In the genomic region with DNA sequence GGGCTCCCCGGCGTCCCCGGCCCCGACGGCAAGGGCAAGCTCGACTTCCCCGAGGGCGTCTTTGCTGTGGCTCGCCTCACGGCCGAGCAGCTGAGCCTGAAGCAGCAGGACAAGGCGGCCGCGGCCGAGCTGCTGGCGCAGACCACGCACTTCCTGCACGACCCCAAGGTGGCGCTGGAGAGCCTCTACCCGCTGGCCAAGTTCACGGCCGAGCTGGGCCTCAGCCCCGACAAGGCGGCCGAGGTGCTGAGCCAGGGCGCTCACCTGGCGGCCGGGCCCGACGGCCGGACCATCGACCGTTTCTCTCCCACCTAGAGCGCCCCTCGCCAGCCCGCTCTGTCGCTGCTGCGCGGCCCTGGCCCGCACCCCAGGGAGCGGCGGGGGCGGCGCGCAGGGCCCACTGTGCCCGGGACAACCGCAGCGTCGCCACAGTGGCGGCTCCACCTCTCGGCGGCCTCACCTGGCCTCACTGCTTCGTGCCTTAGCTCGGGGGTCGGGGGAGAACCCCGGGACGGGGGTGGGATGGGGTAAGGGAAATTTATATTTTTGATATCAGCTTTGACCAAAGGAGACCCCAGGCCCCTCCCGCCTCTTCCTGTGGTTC, we compare ENCODE assay signal across 8 cellular contexts. TPM values are rescaled to one million over a fixed set of nuclear protein-coding genes. Genes with fewer than 3 reads are reported as not detected.
DNase-seq lines count a peak whose midpoint lies in the region; TF ChIP-seq lines count a peak whose summit lies in the region.

No MANE protein-coding gene starts in this region.

- peak; percentile 91 for TF ChIP-seq CTCF in CD14-positive monocyte (IDR thresholded peaks at IDR 0.05)
- peak; percentile 61 for TF ChIP-seq CTCF in fibroblast of villous mesenchyme (IDR thresholded peaks at IDR 0.05; ENCODE audit: insufficient read depth, low read depth, low read length)
- peak; percentile 53 for TF ChIP-seq CTCF in osteocyte (IDR thresholded peaks at IDR 0.05)

- H3K4me3 Mint-ChIP-seq in CD14-positive monocyte (peak overlapping the region; percentile 80 to 90), osteocyte (ENCODE audit: unreplicated experiment) (no peak overlapping the region)

- DNase-seq in CD14-positive monocyte (ENCODE audit: low spot score) (peak; percentile 81), KG1 (lab: John Stamatoyannopoulos, UW) (peak; percentile 15), activated T-helper 1 cell treated with Interleukin-2 at 50 U/mL for 16 hours (ENCODE audit: low read depth) (peak; percentile 46), fibroblast of villous mesenchyme (ENCODE audit: low read depth) (peak; percentile 72), osteocyte (ENCODE audit: extremely low spot score, unreplicated experiment) (no peak), ACHN (no peak), DMS 273 treated with DMSO at 0.1 percent for 48 hours (lab: John Stamatoyannopoulos, UW) (no peak), NCI-H2029 treated with DMSO at 0.1 percent for 48 hours (lab: John Stamatoyannopoulos, UW) (no peak)

- in situ Hi-C loops in ACHN (cut with HindIII; ENCODE audit: low pct_ligation_motif_present, low pct_unique_long_range_greater_than_20kb, low sequenced_read_pairs): no loop called here

- H3K9me3 Mint-ChIP-seq in CD14-positive monocyte (peaks cover 0 to 6% (median 0%) of the 10 kb centered on the region in 7 donors), osteocyte (ENCODE audit: unreplicated experiment) (no peaks in the 10 kb centered on the region)

- peaks cover 25 to 67% (median 34%) of the 10 kb centered on the region in 3 donors for H3K27me3 Mint-ChIP-seq in CD14-positive monocyte (ENCODE audit: low read depth in 3 of 3)
- no peaks in the 10 kb centered on the region for H3K27me3 Mint-ChIP-seq in osteocyte (ENCODE audit: unreplicated experiment)

- H3K4me1 Mint-ChIP-seq in CD14-positive monocyte (peaks cover 30% of the 10 kb centered on the region), osteocyte (ENCODE audit: unreplicated experiment) (peaks cover 32% of the 10 kb centered on the region)

- H3K36me3 Mint-ChIP-seq in CD14-positive monocyte: peaks cover 29 to 34% of the 10 kb centered on the region in 2 donors
- peaks cover 15% of the 10 kb centered on the region for H3K36me3 Mint-ChIP-seq in osteocyte (ENCODE audit: unreplicated experiment)

- peak overlapping the region in 1 of 7 donors; percentile 72 for H3K27ac Mint-ChIP-seq in CD14-positive monocyte
- H3K27ac Mint-ChIP-seq in osteocyte (ENCODE audit: unreplicated experiment): no peak overlapping the region

- intact Hi-C loops in CD14-positive monocyte (cut with micrococcal nuclease): loop anchor here (2.0 to 10.0 kb wide), 4 partner anchors 28 to 99 kb away; no protein-coding TSS in a partner anchor

- H3K4me3 ChIP-seq in fibroblast of villous mesenchyme (ENCODE audit: low read depth, low read length): peak overlapping the region; percentile 44

RNA-seq across cellular contexts. Expression of a gene that starts 3.7 kb away (rescaled TPM):
- polyA plus RNA-seq in CD14-positive monocyte: under 1 TPM; 0.13 to 0.30 TPM
- 81.6 and 102 TPM in 2 replicates for total RNA-seq in fibroblast of villous mesenchyme
- total RNA-seq in osteocyte: 3.3 and 3.7 TPM in 2 replicates

RNA-seq across cellular contexts. Expression of a gene that starts 16.8 kb away (rescaled TPM):
- polyA plus RNA-seq in CD14-positive monocyte: 10 to 100 TPM; 69.1 to 94.9 TPM
- 48.4 and 61.8 TPM in 2 replicates for total RNA-seq in fibroblast of villous mesenchyme
- total RNA-seq in osteocyte: 33.2 and 35.9 TPM in 2 replicates

RNA-seq across cellular contexts. Expression of a gene that starts 28.7 kb away (rescaled TPM):
- 1 to 10 TPM; 7.5 to 9.3 TPM for polyA plus RNA-seq in CD14-positive monocyte
- 45.1 and 58.7 TPM in 2 replicates for total RNA-seq in fibroblast of villous mesenchyme
- 57.3 and 59.0 TPM in 2 replicates for total RNA-seq in osteocyte

RNA-seq across cellular contexts. Expression of a gene that starts 33.5 kb away (rescaled TPM):
- polyA plus RNA-seq in CD14-positive monocyte: under 1 TPM; 0.11 to 0.29 TPM
- total RNA-seq in fibroblast of villous mesenchyme (0.43 TPM in 1 of 2 replicates, not detected in the other), osteocyte (3.7 and 3.8 TPM in 2 replicates)

Comparison
In these comparisons a context has a peak if more than half of its experiments do, and no peak if none do; other contexts are left out.
1. DNase-seq: peak in CD14-positive monocyte (single experiment), KG1 (single experiment), activated T-helper 1 cell treated with Interleukin-2 at 50 U/mL for 16 hours (single experiment) and fibroblast of villous mesenchyme (single experiment); none in osteocyte (single experiment), ACHN (single experiment), DMS 273 treated with DMSO at 0.1 percent for 48 hours (single experiment) and NCI-H2029 treated with DMSO at 0.1 percent for 48 hours (single experiment).
2. RNA of a gene that starts 3.7 kb away (total RNA-seq): 81.6 to 102 TPM in fibroblast of villous mesenchyme; 3.3 to 3.7 TPM in osteocyte; every median in the first group is over 10 times any median in the second.
3. Peak in every context shown above with its lines, with median percentiles within 50 percentile points of each other: CTCF ChIP-seq.